In genomic region chr10:130761032-130761575, GRCh38 we compare ENCODE assay signal across 27 cellular contexts.
"Had no signal": no experiment of that assay in that cellular context is flagged by ENCODE, and none has a peak within 500 bp of the region (broad histone marks: within the 10 kb centered on the region; RNA-seq: fewer than 3 reads in every experiment).

No MANE protein-coding gene starts in this region.

- H3K4me1 ChIP-seq: colonic mucosa, esophagus muscularis mucosa, foreskin keratinocyte, gastroesophageal sphincter, heart right ventricle, pancreas, right lobe of liver, testis, tibial artery had no signal

- H3K4me3 ChIP-seq: colonic mucosa, esophagus muscularis mucosa, gastroesophageal sphincter, heart right ventricle, lung, pancreas, right lobe of liver, smooth muscle cell, testis, tibial artery had no signal

- H3K9me3 ChIP-seq: colonic mucosa, gastroesophageal sphincter, neutrophil, pancreas, right lobe of liver, testis had no signal

- DNase-seq: central memory CD4-positive, alpha-beta T cell; colonic mucosa; effector CD8-positive, alpha-beta T cell; endodermal cell; foreskin keratinocyte; heart right ventricle; hippocampal formation; mesenchymal stem cell; midbrain; naive thymus-derived CD4-positive, alpha-beta T cell; right lobe of liver; stimulated activated CD4-positive, alpha-beta T cell treated with anti-CD3 and anti-CD28 coated beads, Interleukin-2, amount 100 ng/mL, for 24 hours; stimulated activated CD4-positive, alpha-beta T cell treated with anti-CD3 and anti-CD28 coated beads, Interleukin-4, amount 100 ng/mL, for 4 hours; stimulated activated naive CD8-positive, alpha-beta T cell treated with anti-CD3 and anti-CD28 coated beads, Interleukin-15, Interleukin-2, amounts not matched to agents 100 U/mL and 50 U/mL, for 24 hours; substantia nigra; testis had no signal

- ATAC-seq: foreskin keratinocyte; gastroesophageal sphincter; heart right ventricle; left lobe of liver; naive thymus-derived CD4-positive, alpha-beta T cell; pancreas; stimulated activated memory B cell treated with anti-CD40 and anti-IgM and Interleukin-4, amounts not matched to agents 10 μg/mL and 1 μg/mL and 100 μg/mL, for 72 hours; stimulated activated naive CD8-positive, alpha-beta T cell treated with anti-CD3 and anti-CD28 coated beads, Interleukin-15, Interleukin-2, amounts not matched to agents 100 U/mL and 50 U/mL, for 24 hours had no signal

- H3K4me2 ChIP-seq: smooth muscle cell had no signal

- H3K27ac ChIP-seq: colonic mucosa, esophagus muscularis mucosa, foreskin keratinocyte, gastroesophageal sphincter, heart right ventricle, neutrophil, pancreas, right lobe of liver, testis, tibial artery had no signal

- H3K36me3 ChIP-seq: colonic mucosa, esophagus muscularis mucosa, gastroesophageal sphincter, heart right ventricle, neutrophil, pancreas, right lobe of liver, tibial artery had no signal

- H3K27me3 ChIP-seq: colonic mucosa, foreskin keratinocyte, neutrophil, pancreas, right lobe of liver, testis, tibial artery had no signal

- FAIRE-seq: endothelial cell of umbilical vein, pancreas, urothelium cell line had no signal
